ENCODE assay signal across 1 cellular context in genomic region chr9:70616401-70617010, GRCh38.
TF ChIP-seq lines count a peak whose summit lies in the region.

No MANE protein-coding gene starts in this region.

TF ChIP-seq in SK-N-SH treated with all-trans-retinoic acid at 6 μM for 48 hours, 23 proteins besides CTCF, POLR2A, EP300 and RAD21 (continued from another document):
- TF ChIP-seq CSRNP3 (CRISPR knock-in tag; IDR thresholded peaks at IDR 0.05): no peak
- TF ChIP-seq ZNF8 (CRISPR knock-in tag; IDR thresholded peaks at IDR 0.05): no peak
